Comparison of ENCODE assay signal across 36 cellular contexts in genomic region chr11:74713686-74714085, GRCh38. TPM values are rescaled to one million over a fixed set of nuclear protein-coding genes. Genes with fewer than 3 reads are reported as not detected.
"Had no signal": no experiment of that assay in that cellular context is flagged by ENCODE, and none has a peak within 500 bp of the region (broad histone marks: within the 10 kb centered on the region; RNA-seq: fewer than 3 reads in every experiment).

No MANE protein-coding gene starts in this region.

- H3K4me1 ChIP-seq: adrenal gland, body of pancreas, breast epithelium had no signal

- H3K9me3 ChIP-seq: adrenal gland, body of pancreas, breast epithelium had no signal

- H3K4me1 Mint-ChIP-seq: activated CD4-positive, alpha-beta memory T cell treated with anti-CD3 and anti-CD28 coated beads, Interleukin-2, amount 10 ng/mL, durations not matched to agents 7 days and 5 days; activated CD4-positive, alpha-beta T cell treated with anti-CD3 and anti-CD28 coated beads, Interleukin-2, amount 10 ng/mL, durations not matched to agents 7 days and 5 days had no signal

- FAIRE-seq: astrocyte had no signal

- H3K27me3 Mint-ChIP-seq: activated CD4-positive, alpha-beta T cell treated with anti-CD3 and anti-CD28 coated beads, Interleukin-2, amount 10 ng/mL, durations not matched to agents 7 days and 5 days; activated CD8-positive, alpha-beta memory T cell treated with anti-CD3 and anti-CD28 coated beads, Interleukin-2, amount 10 ng/mL, durations not matched to agents 7 days and 5 days; activated naive CD8-positive, alpha-beta T cell treated with anti-CD3 and anti-CD28 coated beads for 36 hours had no signal

- H3K27ac ChIP-seq: adrenal gland, body of pancreas, brain microvascular endothelial cell, breast epithelium, WERI-Rb-1 had no signal

- H3K36me3 ChIP-seq: adrenal gland, brain microvascular endothelial cell, breast epithelium, WERI-Rb-1 had no signal

- H3K27ac Mint-ChIP-seq: activated CD4-positive, alpha-beta memory T cell treated with anti-CD3 and anti-CD28 coated beads, Interleukin-2, amount 10 ng/mL, durations not matched to agents 7 days and 5 days; activated CD4-positive, alpha-beta T cell treated with anti-CD3 and anti-CD28 coated beads for 36 hours; activated CD4-positive, alpha-beta T cell treated with anti-CD3 and anti-CD28 coated beads, Interleukin-2, amount 10 ng/mL, durations not matched to agents 7 days and 5 days; activated CD8-positive, alpha-beta memory T cell treated with anti-CD3 and anti-CD28 coated beads, Interleukin-2, amount 10 ng/mL, durations not matched to agents 7 days and 5 days; activated CD8-positive, alpha-beta T cell treated with anti-CD3 and anti-CD28 coated beads, Interleukin-2, amount 10 ng/mL, durations not matched to agents 7 days and 5 days; activated naive CD4-positive, alpha-beta T cell treated with anti-CD3 and anti-CD28 coated beads for 36 hours; activated naive CD8-positive, alpha-beta T cell treated with anti-CD3 and anti-CD28 coated beads for 36 hours; activated T-cell treated with anti-CD3 and anti-CD28 coated beads, Interleukin-2, amount 50 U/mL, for 24 hours; T-helper 1 cell treated with Interleukin-12 subunit alpha and Interleukin-12 subunit beta and Interleukin-4 antibody, amounts not matched to agents 30 μg/mL and 1 μg/mL, for 36 hours; T-helper 2 cell treated with Interferon-gamma antibody and Interleukin-4, amounts not matched to agents 5 μg/mL and 100 μg/mL, for 36 hours; WTC11 had no signal

- H3K36me3 Mint-ChIP-seq: activated CD8-positive, alpha-beta memory T cell treated with anti-CD3 and anti-CD28 coated beads, Interleukin-2, amount 10 ng/mL, durations not matched to agents 7 days and 5 days; activated naive CD4-positive, alpha-beta T cell treated with anti-CD3 and anti-CD28 coated beads, Interleukin-2, amount 50 U/mL, for 72 hours; activated naive CD8-positive, alpha-beta T cell treated with anti-CD3 and anti-CD28 coated beads for 36 hours; WTC11 had no signal

- H3K4me3 ChIP-seq: adrenal gland, body of pancreas, breast epithelium had no signal

- H3K4me3 Mint-ChIP-seq: activated CD4-positive, alpha-beta memory T cell treated with anti-CD3 and anti-CD28 coated beads, Interleukin-2, amount 10 ng/mL, durations not matched to agents 7 days and 5 days; activated CD4-positive, alpha-beta T cell treated with anti-CD3 and anti-CD28 coated beads for 36 hours; activated CD4-positive, alpha-beta T cell treated with anti-CD3 and anti-CD28 coated beads, Interleukin-2, amount 10 ng/mL, durations not matched to agents 7 days and 5 days; activated CD8-positive, alpha-beta memory T cell treated with anti-CD3 and anti-CD28 coated beads, Interleukin-2, amount 10 ng/mL, durations not matched to agents 7 days and 5 days; activated CD8-positive, alpha-beta T cell treated with anti-CD3 and anti-CD28 coated beads, Interleukin-2, amount 10 ng/mL, durations not matched to agents 7 days and 5 days; activated naive CD4-positive, alpha-beta T cell treated with anti-CD3 and anti-CD28 coated beads for 36 hours; activated naive CD8-positive, alpha-beta T cell treated with anti-CD3 and anti-CD28 coated beads for 36 hours; activated T-cell treated with anti-CD3 and anti-CD28 coated beads, Interleukin-2, amount 50 U/mL, for 24 hours; T-helper 1 cell treated with Interleukin-12 subunit alpha and Interleukin-12 subunit beta and Interleukin-4 antibody, amounts not matched to agents 30 μg/mL and 1 μg/mL, for 36 hours; T-helper 2 cell treated with Interferon-gamma antibody and Interleukin-4, amounts not matched to agents 5 μg/mL and 100 μg/mL, for 36 hours; WTC11 had no signal

- DNase-seq: activated CD4-positive, alpha-beta memory T cell treated with anti-CD3 and anti-CD28 coated beads, Interleukin-2, amount 10 ng/mL, durations not matched to agents 7 days and 5 days; activated CD4-positive, alpha-beta T cell treated with anti-CD3 and anti-CD28 coated beads for 1 hour; activated CD4-positive, alpha-beta T cell treated with anti-CD3 and anti-CD28 coated beads for 36 hours; activated CD4-positive, alpha-beta T cell treated with anti-CD3 and anti-CD28 coated beads for 48 hours; activated CD4-positive, alpha-beta T cell treated with anti-CD3 and anti-CD28 coated beads, Interleukin-2, amount 10 ng/mL, durations not matched to agents 7 days and 5 days; activated CD4-positive, alpha-beta T cell treated with anti-CD3 and anti-CD28 coated beads, Interleukin-2, amount 50 U/mL, for 48 hours; activated CD4-positive, CD25-positive, alpha-beta regulatory T cell; activated CD8-positive, alpha-beta memory T cell treated with anti-CD3 and anti-CD28 coated beads for 24 hours; activated CD8-positive, alpha-beta memory T cell treated with anti-CD3 and anti-CD28 coated beads, Interleukin-2, amount 10 ng/mL, durations not matched to agents 7 days and 5 days; activated CD8-positive, alpha-beta memory T cell treated with anti-CD3 and anti-CD28 coated beads, Interleukin-2, amount 50 U/mL, for 48 hours; activated CD8-positive, alpha-beta T cell treated with anti-CD3 and anti-CD28 coated beads, Interleukin-2, amount 10 ng/mL, durations not matched to agents 7 days and 5 days; activated effector memory CD4-positive, alpha-beta T cell treated with anti-CD3 and anti-CD28 coated beads, Interleukin-2, amount 50 U/mL, for 16 hours; activated gamma-delta T cell treated with Interleukin-2 at 50 U/mL for 16 hours; activated naive CD4-positive, alpha-beta T cell; activated naive CD4-positive, alpha-beta T cell treated with anti-CD3 and anti-CD28 coated beads for 36 hours; activated naive CD4-positive, alpha-beta T cell treated with anti-CD3 and anti-CD28 coated beads, Interleukin-2, amount 50 U/mL, for 16 hours; activated naive CD8-positive, alpha-beta T cell treated with anti-CD3 and anti-CD28 coated beads for 36 hours; activated T-cell treated with anti-CD3 and anti-CD28 coated beads, Interleukin-2, amount 50 U/mL, for 24 hours; activated T-cell treated with anti-CD3 and anti-CD28 coated beads, Interleukin-2, amount 50 U/mL, for 48 hours; adrenal gland; amniotic stem cell; body of pancreas; brain microvascular endothelial cell; central memory CD4-positive, alpha-beta T cell; T-helper 1 cell; T-helper 2 cell; T-helper 9 cell; WERI-Rb-1 had no signal

- ATAC-seq: activated CD4-positive, alpha-beta T cell treated with anti-CD3 and anti-CD28 coated beads for 36 hours; activated CD4-positive, CD25-positive, alpha-beta regulatory T cell treated with anti-CD3 and anti-CD28 coated beads, Interleukin-2, amount 50 U/mL, for 24 hours; activated CD8-positive, alpha-beta memory T cell treated with anti-CD3 and anti-CD28 coated beads, Interleukin-2, amount 10 ng/mL, durations not matched to agents 7 days and 5 days; activated CD8-positive, alpha-beta T cell treated with anti-CD3 and anti-CD28 coated beads, Interleukin-2, amount 10 ng/mL, durations not matched to agents 7 days and 5 days; activated naive CD4-positive, alpha-beta T cell treated with anti-CD3 and anti-CD28 coated beads, Interleukin-2, amount 50 U/mL, for 72 hours; body of pancreas; WTC11 had no signal

- H3K27me3 ChIP-seq: adrenal gland, body of pancreas, brain microvascular endothelial cell, breast epithelium had no signal

- H3K9me3 Mint-ChIP-seq: activated CD4-positive, alpha-beta memory T cell treated with anti-CD3 and anti-CD28 coated beads, Interleukin-2, amount 10 ng/mL, durations not matched to agents 7 days and 5 days; activated CD4-positive, alpha-beta T cell treated with anti-CD3 and anti-CD28 coated beads, Interleukin-2, amount 10 ng/mL, durations not matched to agents 7 days and 5 days; activated naive CD4-positive, alpha-beta T cell treated with anti-CD3 and anti-CD28 coated beads for 36 hours; activated naive CD4-positive, alpha-beta T cell treated with anti-CD3 and anti-CD28 coated beads, Interleukin-2, amount 50 U/mL, for 72 hours; activated naive CD8-positive, alpha-beta T cell treated with anti-CD3 and anti-CD28 coated beads for 36 hours; activated T-cell treated with anti-CD3 and anti-CD28 coated beads, Interleukin-2, amount 50 U/mL, for 24 hours; T-helper 1 cell treated with Interleukin-12 subunit alpha and Interleukin-12 subunit beta and Interleukin-4 antibody, amounts not matched to agents 30 μg/mL and 1 μg/mL, for 36 hours; T-helper 2 cell treated with Interferon-gamma antibody and Interleukin-4, amounts not matched to agents 5 μg/mL and 100 μg/mL, for 36 hours; WTC11 had no signal

RNA-seq across cellular contexts. Expression of gene CHRDL2, which starts 17.5 kb away (rescaled TPM):
- total RNA-seq: activated CD4-positive, alpha-beta memory T cell treated with anti-CD3 and anti-CD28 coated beads, Interleukin-2, amount 10 ng/mL, durations not matched to agents 7 days and 5 days; activated CD4-positive, alpha-beta T cell treated with anti-CD3 and anti-CD28 coated beads for 36 hours; activated CD4-positive, alpha-beta T cell treated with anti-CD3 and anti-CD28 coated beads, Interleukin-2, amount 10 ng/mL, durations not matched to agents 7 days and 5 days; activated CD8-positive, alpha-beta memory T cell treated with anti-CD3 and anti-CD28 coated beads, Interleukin-2, amount 10 ng/mL, durations not matched to agents 7 days and 5 days; activated CD8-positive, alpha-beta T cell treated with anti-CD3 and anti-CD28 coated beads, Interleukin-2, amount 10 ng/mL, durations not matched to agents 7 days and 5 days; activated naive CD4-positive, alpha-beta T cell treated with anti-CD3 and anti-CD28 coated beads for 36 hours; activated naive CD4-positive, alpha-beta T cell treated with anti-CD3 and anti-CD28 coated beads, Interleukin-2, amount 50 U/mL, for 72 hours; activated naive CD8-positive, alpha-beta T cell treated with anti-CD3 and anti-CD28 coated beads for 36 hours; astrocyte; body of pancreas; cerebellum had no signal
